ENCODE assay signal across 11 cellular contexts in genomic region chr7:149144996-149145850, GRCh38. TPM values are rescaled to one million over a fixed set of nuclear protein-coding genes. Genes with fewer than 3 reads are reported as not detected.
DNase-seq lines count a peak whose midpoint lies in the region; ATAC-seq lines count a peak whose summit lies in the region.
"Had no signal": no experiment of that assay in that cellular context is flagged by ENCODE, and none has a peak within 500 bp of the region (broad histone marks: within the 10 kb centered on the region; RNA-seq: fewer than 3 reads in every experiment).

No MANE protein-coding gene starts in this region.

- H3K36me3 Mint-ChIP-seq in stimulated activated naive CD8-positive, alpha-beta T cell treated with anti-CD3 and anti-CD28 coated beads, Interleukin-15, Interleukin-2, amounts not matched to agents 100 ng/mL and 50 ng/mL, for 24 hours (ENCODE audit: low read depth), result peaks cover 13% of the 10 kb centered on the region
- peaks cover 2% of the 10 kb centered on the region for H3K36me3 Mint-ChIP-seq in T-helper 17 cell (ENCODE audit: low read depth)

- peak overlapping the region; percentile 73 for H3K27ac ChIP-seq in iPS-18a (ENCODE audit: low read length)

- DNase-seq in stimulated activated naive CD8-positive, alpha-beta T cell treated with anti-CD3 and anti-CD28 coated beads, Interleukin-15, Interleukin-2, amounts not matched to agents 100 U/mL and 50 U/mL, for 24 hours, result no peak
- DNase-seq in T-helper 17 cell, result no peak
- no peak for DNase-seq in stimulated activated CD4-positive, alpha-beta T cell treated with anti-CD3 and anti-CD28 coated beads, Interleukin-2, amount 100 ng/mL, for 48 hours
- no peak for DNase-seq in GM19238 (ENCODE audit: insufficient read length, low spot score)
- DNase-seq: foreskin fibroblast had no signal

- peak overlapping the region; percentile 92 for H3K4me3 Mint-ChIP-seq in stimulated activated naive CD8-positive, alpha-beta T cell treated with anti-CD3 and anti-CD28 coated beads, Interleukin-15, Interleukin-2, amounts not matched to agents 100 ng/mL and 50 ng/mL, for 24 hours
- peak overlapping the region; percentile 67 for H3K4me3 Mint-ChIP-seq in T-helper 17 cell

- H3K4me1 ChIP-seq in iPS-18a (ENCODE audit: control insufficient read depth, low read depth, low read length), result peaks cover 43% of the 10 kb centered on the region

- H3K36me3 ChIP-seq in iPS-18a (ENCODE audit: control insufficient read depth, low read depth, low read length), result no peaks in the 10 kb centered on the region

- no peaks in the 10 kb centered on the region for H3K9me3 Mint-ChIP-seq in stimulated activated naive CD8-positive, alpha-beta T cell treated with anti-CD3 and anti-CD28 coated beads, Interleukin-15, Interleukin-2, amounts not matched to agents 100 ng/mL and 50 ng/mL, for 24 hours
- H3K9me3 Mint-ChIP-seq: activated naive CD4-positive, alpha-beta T cell treated with anti-CD3 and anti-CD28 coated beads, Interleukin-2, amount 50 U/mL, for 72 hours had no signal

- H3K9me3 ChIP-seq in T-helper 17 cell (ENCODE audit: control insufficient read depth, low read length, poor library complexity, severe bottlenecking) (no peaks in the 10 kb centered on the region), iPS-18a (ENCODE audit: control insufficient read depth, low read depth, low read length) (no peaks in the 10 kb centered on the region)

- H3K4me1 Mint-ChIP-seq in stimulated activated naive CD8-positive, alpha-beta T cell treated with anti-CD3 and anti-CD28 coated beads, Interleukin-15, Interleukin-2, amounts not matched to agents 100 ng/mL and 50 ng/mL, for 24 hours (ENCODE audit: low read depth), result peaks cover 35% of the 10 kb centered on the region
- peaks cover 15% of the 10 kb centered on the region for H3K4me1 Mint-ChIP-seq in T-helper 17 cell

- no peaks in the 10 kb centered on the region for H3K27me3 Mint-ChIP-seq in stimulated activated naive CD8-positive, alpha-beta T cell treated with anti-CD3 and anti-CD28 coated beads, Interleukin-15, Interleukin-2, amounts not matched to agents 100 ng/mL and 50 ng/mL, for 24 hours
- no peaks in the 10 kb centered on the region for H3K27me3 Mint-ChIP-seq in T-helper 17 cell

- peak overlapping the region; percentile 29 for H3K9ac ChIP-seq in iPS-18a (ENCODE audit: low read length)

- peak overlapping the region; percentile 39 for H3K4me3 ChIP-seq in iPS-18a (ENCODE audit: low read length)

- H3K27ac Mint-ChIP-seq in stimulated activated naive CD8-positive, alpha-beta T cell treated with anti-CD3 and anti-CD28 coated beads, Interleukin-15, Interleukin-2, amounts not matched to agents 100 ng/mL and 50 ng/mL, for 24 hours, result peak overlapping the region; percentile 62
- H3K27ac Mint-ChIP-seq in T-helper 17 cell, result peak overlapping the region; percentile 96

- no peak for ATAC-seq in stimulated activated naive CD8-positive, alpha-beta T cell treated with anti-CD3 and anti-CD28 coated beads, Interleukin-15, Interleukin-2, amounts not matched to agents 100 U/mL and 50 U/mL, for 24 hours
- ATAC-seq in T-helper 17 cell (no peak), HG03521 (IDR thresholded peaks at IDR 0.05; ENCODE audit: unreplicated experiment) (no peak), GM18517 (IDR thresholded peaks at IDR 0.05; ENCODE audit: unreplicated experiment) (no peak)
- ATAC-seq: activated naive CD4-positive, alpha-beta T cell treated with anti-CD3 and anti-CD28 coated beads, Interleukin-2, amount 50 U/mL, for 72 hours; sciatic nerve had no signal

- H3K27me3 ChIP-seq in iPS-18a (ENCODE audit: control insufficient read depth, insufficient read depth, low read length), result no peaks in the 10 kb centered on the region

RNA-seq across cellular contexts. Expression of gene ZNF398, which starts 2.0 kb away (rescaled TPM):
- total RNA-seq in T-helper 17 cell, result 10 to 100 TPM; 17.2 to 19.7 TPM

RNA-seq across cellular contexts. Expression of gene ZNF425, which starts 19.1 kb away (rescaled TPM):
- under 1 TPM; 0.23 to 0.87 TPM for total RNA-seq in T-helper 17 cell

RNA-seq across cellular contexts. Expression of gene ZNF282, which starts 50.1 kb away (rescaled TPM):
- total RNA-seq in T-helper 17 cell, result 10 to 100 TPM; 14.6 to 24.4 TPM

RNA-seq across cellular contexts. Expression of gene ZNF786, which starts 54.7 kb away (rescaled TPM):
- total RNA-seq in T-helper 17 cell, result 1 to 10 TPM; 2.8 to 4.4 TPM
